1 cellular context compared by ENCODE assay signal in genomic region chr1:77683836-77684148, GRCh38.
TF ChIP-seq lines count a peak whose summit lies in the region.

No MANE protein-coding gene starts in this region.

TF ChIP-seq in A549, 52 proteins besides CTCF, POLR2A, EP300 and RAD21 (continued from another document):
- TF ChIP-seq REST (IDR thresholded peaks at IDR 0.05) (no peak), ZC3H11A (IDR thresholded peaks at IDR 0.05) (no peak), ESRRA (IDR thresholded peaks at IDR 0.05; ENCODE audit: borderline replicate concordance, low read length) (no peak), HOXB13 (CRISPR knock-in tag; IDR thresholded peaks at IDR 0.05; ENCODE audit: low read depth) (no peak)
